ENCODE assay signal across 9 cellular contexts in genomic region chr2:133266926-133267590, GRCh38.
DNase-seq lines count a peak whose midpoint lies in the region; FAIRE-seq and TF ChIP-seq lines count a peak whose summit lies in the region.
"Had no signal": no experiment of that assay in that cellular context is flagged by ENCODE, and none has a peak within 500 bp of the region (broad histone marks: within the 10 kb centered on the region; RNA-seq: fewer than 3 reads in every experiment).

No MANE protein-coding gene starts in this region.

- no peak overlapping the region for H2BK120ac ChIP-seq in H1 (replicated peaks; ENCODE audit: low read depth, low read length)

- no peak overlapping the region for H4K91ac ChIP-seq in H1 (replicated peaks; ENCODE audit: insufficient read length, low read length)

- peaks cover 0 to 6% (median 0%) of the 10 kb centered on the region in 4 experiments; a peak in 3 of 7 replicates for H3K27me3 ChIP-seq in H1 (replicated peaks in 1 of 4; ENCODE audit: control insufficient read depth in 3 of 4, extremely low read depth in 1 of 4, insufficient read depth in 3 of 4, low read length in 3 of 4)

- no peak for FAIRE-seq in H1 (lab: Jason Lieb, UNC)

- H2AFZ ChIP-seq in H1 (ENCODE audit: low read length) = peak overlapping the region; percentile 73

- no peak overlapping the region for H3K9ac ChIP-seq in H1 (replicated peaks in 1 of 4; ENCODE audit: extremely low read depth in 1 of 4, low read depth in 3 of 4, low read length in 3 of 4)

- H4K20me1 ChIP-seq in H1 (replicated peaks in 1 of 2; ENCODE audit: control insufficient read depth in 1 of 2, insufficient read depth in 2 of 2, low read length in 2 of 2) = no peaks in the 10 kb centered on the region

- WGBS in H1 (ENCODE audit: extremely low coverage in 1 of 2, insufficient coverage in 1 of 2, insufficient read length in 1 of 2, insufficient replicate concordance in 2 of 2, low coverage in 1 of 2, low lambda C conversion rate in 2 of 2, missing lambda C conversion rate in 1 of 2), 2 experiments = 16% methylated on average over 6 of the region's 17 CpGs; no CpG with 5 or more reads in 1 of the 2 experiments

- no peaks in the 10 kb centered on the region for H3K79me2 ChIP-seq in H1 (ENCODE audit: control insufficient read depth in 1 of 2, insufficient read depth in 2 of 2, low read length in 2 of 2)

- H3K9me3 ChIP-seq in H1 (ENCODE audit: insufficient read depth in 2 of 2, low read depth in 1 of 2, low read length in 1 of 2) = no peaks in the 10 kb centered on the region

- TF ChIP-seq POLR2A in H1 (IDR thresholded peaks at IDR 0.05; ENCODE audit: control extremely low read depth in 1 of 2, low read depth in 2 of 2, low read length in 2 of 2) = no peak

- H3K4ac ChIP-seq in H1 (replicated peaks; ENCODE audit: insufficient read length, low read depth, low read length) = no peak overlapping the region

- peak overlapping the region; percentile 64 to 89 (median 76) for H3K4me3 Mint-ChIP-seq in nephron

- peak overlapping the region; percentile 68 to 83 for H3K4me2 ChIP-seq in H1 (ENCODE audit: insufficient read depth in 1 of 2, low read depth in 2 of 2, low read length in 2 of 2)

- no peak overlapping the region for H3K56ac ChIP-seq in H1 (replicated peaks; ENCODE audit: insufficient read length, low read depth, low read length)

- H3K27me3 Mint-ChIP-seq in nephron (ENCODE audit: low read depth) = peaks cover 33% of the 10 kb centered on the region

- H3K23ac ChIP-seq in H1 (ENCODE audit: insufficient read length) = no peak overlapping the region

- H2AK5ac ChIP-seq in H1 (ENCODE audit: low read depth, low read length) = no peak overlapping the region

- no peak overlapping the region; the same call in 1 of the 2 replicates for H4K8ac ChIP-seq in H1 (ENCODE audit: extremely low read depth, insufficient read depth, low read length)

- H3K14ac ChIP-seq in H1 (ENCODE audit: insufficient read length) = no peak overlapping the region

- peak; percentile 8 for DNase-seq in Ammon's horn (ENCODE audit: low spot score)
- DNase-seq in NCI-H1105 treated with DMSO at 0.1 percent for 48 hours (lab: John Stamatoyannopoulos, UW) = peak; percentile 54
- DNase-seq in H1 (ENCODE audit: low read depth in 1 of 2, low spot score in 2 of 2) = peak in 1 of 2 experiments; percentile 47
- no peak for DNase-seq in SKM-1 (lab: John Stamatoyannopoulos, UW; ENCODE audit: unreplicated experiment)
- DNase-seq in retina = no peak
- DNase-seq in activated effector memory CD4-positive, alpha-beta T cell treated with anti-CD3 and anti-CD28 coated beads, Interleukin-2, amount 50 U/mL, for 16 hours = no peak
- no peak for DNase-seq in GM19238 (ENCODE audit: insufficient read length, low spot score)
- DNase-seq: KG1 had no signal

- no peaks in the 10 kb centered on the region for H3K79me1 ChIP-seq in H1 (ENCODE audit: low read depth, low read length)

- H3K27ac Mint-ChIP-seq in nephron = peak overlapping the region in 1 of 3 experiments; percentile 10

- no peak overlapping the region; the same call in 1 of the 2 replicates for H3K18ac ChIP-seq in H1 (ENCODE audit: extremely low read depth, low read length)

- peaks cover 17% of the 10 kb centered on the region for H3K4me1 Mint-ChIP-seq in nephron

- no peak overlapping the region for H2BK15ac ChIP-seq in H1 (ENCODE audit: low read length)

- H3K9me3 Mint-ChIP-seq in nephron = no peaks in the 10 kb centered on the region

- TF ChIP-seq EP300 in H1 (IDR thresholded peaks at IDR 0.05; ENCODE audit: borderline replicate concordance in 1 of 2, low read depth in 2 of 2, low read length in 2 of 2) = no peak

- no peak overlapping the region for H4K5ac ChIP-seq in H1 (ENCODE audit: insufficient read length, low read depth, low read length)

- H3K36me3 ChIP-seq in H1 (ENCODE audit: control insufficient read depth in 2 of 4, insufficient read depth in 4 of 4, low read length in 3 of 4) = no peaks in the 10 kb centered on the region

- H3K4me1 ChIP-seq in H1 (replicated peaks in 1 of 4; ENCODE audit: control insufficient read depth in 3 of 4, insufficient read depth in 4 of 4, low read length in 3 of 4) = no peaks in the 10 kb centered on the region

- POLR2A ChIA-PET in H1 (lab: Charles Lee; ENCODE audit: partially characterized antibody) = interaction anchor here (0.6 kb wide), 1 partner anchor 1188 kb away, joined by 3 read pairs; no protein-coding TSS in a partner anchor

- TF ChIP-seq CTCF in H1 (IDR thresholded peaks at IDR 0.05; ENCODE audit: control extremely low read depth in 1 of 3, insufficient read depth in 1 of 3, low read depth in 1 of 3, low read length in 3 of 3) (no peak), nephron (IDR thresholded peaks at IDR 0.05; ENCODE audit: unreplicated experiment in 3 of 3) (no peak)

- H2BK12ac ChIP-seq in H1 (ENCODE audit: low read depth, low read length) = no peak overlapping the region

- H3K23me2 ChIP-seq in H1 (ENCODE audit: low read depth, low read length) = peaks cover 13% of the 10 kb centered on the region; the same call in 1 of the 2 replicates

- no peak overlapping the region for H3K27ac ChIP-seq in H1 (ENCODE audit: low read depth, low read length)

- no peak overlapping the region for H2BK5ac ChIP-seq in H1 (ENCODE audit: low read depth, low read length)

- no peaks in the 10 kb centered on the region for H3K36me3 Mint-ChIP-seq in nephron (ENCODE audit: low read depth)

- H3K4me3 ChIP-seq in H1 (ENCODE audit: extremely low read depth in 1 of 4, insufficient read depth in 2 of 4, low read depth in 3 of 4, low read length in 4 of 4) = peak overlapping the region; percentile 51 to 63 (median 56)

- TF ChIP-seq RAD21 in H1 (IDR thresholded peaks at IDR 0.05 in 1 of 2, conservative IDR thresholded peaks at IDR 0.05 in 1 of 2; ENCODE audit: low read depth in 2 of 2, low read length in 2 of 2) = no peak

- no peak overlapping the region for H2BK20ac ChIP-seq in H1 (ENCODE audit: low read length)

- CTCF ChIA-PET in H1 (lab: Charles Lee; ENCODE audit: partially characterized antibody) = interaction anchor here (0.6 to 1.1 kb wide), 3 partner anchors 67 to 504 kb away, joined by 3 to 5 read pairs (median 4); no protein-coding TSS in a partner anchor

TF ChIP-seq in H1, 55 proteins besides CTCF, POLR2A, EP300 and RAD21:
- no peak for TF ChIP-seq EGR1 (IDR thresholded peaks at IDR 0.05; ENCODE audit: borderline replicate concordance, low read depth, low read length)

Comparison
In these comparisons a context has a peak if more than half of its experiments do, and no peak if none do; other contexts are left out.
1. DNase-seq: peak in Ammon's horn (single experiment) and NCI-H1105 treated with DMSO at 0.1 percent for 48 hours (single experiment); none in SKM-1 (single experiment), retina (single experiment), activated effector memory CD4-positive, alpha-beta T cell treated with anti-CD3 and anti-CD28 coated beads, Interleukin-2, amount 50 U/mL, for 16 hours (single experiment) and GM19238 (single experiment).